Comparison of ENCODE assay signal across 24 cellular contexts in genomic region chr1:29643281-29643680, GRCh38.
"Had no signal": no experiment of that assay in that cellular context is flagged by ENCODE, and none has a peak within 500 bp of the region (broad histone marks: within the 10 kb centered on the region; RNA-seq: fewer than 3 reads in every experiment).

No MANE protein-coding gene starts in this region.

- H3K9me3 Mint-ChIP-seq: activated naive CD4-positive, alpha-beta T cell treated with anti-CD3 and anti-CD28 coated beads, Interleukin-2, amount 50 U/mL, for 24 hours; activated T-cell treated with anti-CD3 and anti-CD28 coated beads, Interleukin-2, amount 50 U/mL, for 72 hours; nephron progenitor cell; stimulated activated naive CD8-positive, alpha-beta T cell treated with anti-CD3 and anti-CD28 coated beads, Interleukin-15, Interleukin-2, amounts not matched to agents 100 ng/mL and 50 ng/mL, for 24 hours; T-helper 1 cell treated with Interleukin-12 subunit alpha and Interleukin-12 subunit beta and Interleukin-4 antibody, amounts not matched to agents 30 μg/mL and 1 μg/mL, for 36 hours; WTC11 had no signal

- H3K4me3 Mint-ChIP-seq: activated CD8-positive, alpha-beta T cell treated with anti-CD3 and anti-CD28 coated beads, Interleukin-2, amount 10 ng/mL, durations not matched to agents 7 days and 5 days; activated naive CD4-positive, alpha-beta T cell treated with anti-CD3 and anti-CD28 coated beads, Interleukin-2, amount 50 U/mL, for 24 hours; activated T-cell treated with anti-CD3 and anti-CD28 coated beads, Interleukin-2, amount 50 U/mL, for 72 hours; nephron progenitor cell; stimulated activated naive CD8-positive, alpha-beta T cell treated with anti-CD3 and anti-CD28 coated beads, Interleukin-15, Interleukin-2, amounts not matched to agents 100 ng/mL and 50 ng/mL, for 24 hours; T-helper 1 cell treated with Interleukin-12 subunit alpha and Interleukin-12 subunit beta and Interleukin-4 antibody, amounts not matched to agents 30 μg/mL and 1 μg/mL, for 36 hours; WTC11 had no signal

- H3K27ac ChIP-seq: body of pancreas, cardiac muscle cell, foreskin keratinocyte, left lung, sigmoid colon, thyroid gland had no signal

- H3K4me3 ChIP-seq: body of pancreas, cardiac muscle cell, left lung, sigmoid colon, smooth muscle cell, thyroid gland had no signal

- H3K36me3 Mint-ChIP-seq: activated naive CD4-positive, alpha-beta T cell treated with anti-CD3 and anti-CD28 coated beads, Interleukin-2, amount 50 U/mL, for 24 hours; WTC11 had no signal

- H3K4me1 Mint-ChIP-seq: activated naive CD4-positive, alpha-beta T cell treated with anti-CD3 and anti-CD28 coated beads, Interleukin-2, amount 50 U/mL, for 24 hours; nephron progenitor cell had no signal

- H3K9me3 ChIP-seq: body of pancreas, left lung, sigmoid colon, thyroid gland had no signal

- H3K27ac Mint-ChIP-seq: activated CD8-positive, alpha-beta T cell treated with anti-CD3 and anti-CD28 coated beads, Interleukin-2, amount 10 ng/mL, durations not matched to agents 7 days and 5 days; activated naive CD4-positive, alpha-beta T cell treated with anti-CD3 and anti-CD28 coated beads, Interleukin-2, amount 50 U/mL, for 24 hours; activated T-cell treated with anti-CD3 and anti-CD28 coated beads, Interleukin-2, amount 50 U/mL, for 72 hours; nephron progenitor cell; stimulated activated naive CD8-positive, alpha-beta T cell treated with anti-CD3 and anti-CD28 coated beads, Interleukin-15, Interleukin-2, amounts not matched to agents 100 ng/mL and 50 ng/mL, for 24 hours; T-helper 1 cell treated with Interleukin-12 subunit alpha and Interleukin-12 subunit beta and Interleukin-4 antibody, amounts not matched to agents 30 μg/mL and 1 μg/mL, for 36 hours; WTC11 had no signal

- H3K27me3 ChIP-seq: body of pancreas, cardiac muscle cell, foreskin keratinocyte, thyroid gland had no signal

- DNase-seq: activated CD4-positive, alpha-beta T cell treated with anti-CD3 and anti-CD28 coated beads for 4 hours; activated CD8-positive, alpha-beta T cell treated with anti-CD3 and anti-CD28 coated beads, Interleukin-2, amount 10 ng/mL, durations not matched to agents 7 days and 5 days; activated gamma-delta T cell treated with Interleukin-2 at 50 U/mL for 16 hours; activated T-cell treated with anti-CD3 and anti-CD28 coated beads, Interleukin-2, amount 50 U/mL, for 72 hours; anterior cingulate cortex; body of pancreas; effector CD4-positive, alpha-beta T cell; erythroblast; foreskin keratinocyte; left lung; nephron progenitor cell; nucleus accumbens; sigmoid colon; stimulated activated CD4-positive, alpha-beta T cell treated with anti-CD3 and anti-CD28 coated beads, Interleukin-15, amount 100 ng/mL, for 24 hours; stimulated activated CD4-positive, alpha-beta T cell treated with anti-CD3 and anti-CD28 coated beads, Interleukin-2, amount 100 ng/mL, for 48 hours; substantia nigra; T1000; thyroid gland had no signal

- H3K36me3 ChIP-seq: cardiac muscle cell, left lung, sigmoid colon, thyroid gland had no signal

- H3K4me1 ChIP-seq: body of pancreas, left lung, sigmoid colon, thyroid gland had no signal
